In the genomic region with DNA sequence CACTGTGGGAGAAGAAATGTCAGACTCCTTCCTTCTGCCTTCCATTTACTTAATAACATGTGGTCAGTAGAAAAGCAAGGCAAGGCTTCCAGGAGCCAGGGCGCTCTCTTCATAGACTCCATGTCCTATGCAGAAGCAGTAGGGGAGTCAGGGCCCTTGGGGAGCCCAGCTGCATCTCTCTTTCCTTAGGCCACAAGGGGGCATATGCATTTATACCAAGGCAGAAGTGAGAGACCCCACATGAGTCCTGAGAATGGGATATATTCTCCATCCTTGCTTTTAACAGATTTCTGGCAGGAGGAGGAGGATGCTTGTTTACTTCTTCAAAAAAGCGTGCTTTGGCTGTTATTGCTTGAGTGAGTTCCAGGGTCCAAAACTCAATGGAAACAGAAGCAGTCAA, we compare ENCODE assay signal across 8 cellular contexts.
DNase-seq lines count a peak whose midpoint lies in the region; ATAC-seq and TF ChIP-seq lines count a peak whose summit lies in the region.

No MANE protein-coding gene starts in this region.

- H3K36me3 ChIP-seq in DND-41 (ENCODE audit: insufficient read depth, low read length) = no peaks in the 10 kb centered on the region
- no peaks in the 10 kb centered on the region for H3K36me3 ChIP-seq in OCI-LY7 (ENCODE audit: insufficient read depth, low read length)

- no peaks in the 10 kb centered on the region for H3K27me3 ChIP-seq in DND-41 (ENCODE audit: insufficient read depth, low read length, poor library complexity)

- no peak overlapping the region for H3K27ac ChIP-seq in DND-41 (ENCODE audit: low read length)
- no peak overlapping the region for H3K27ac ChIP-seq in OCI-LY7 (ENCODE audit: low read depth, low read length, poor library complexity, severe bottlenecking)

- peak; percentile 44 for DNase-seq in DND-41
- DNase-seq in GM20000 (ENCODE audit: low spot score) = peak; percentile 39
- DNase-seq in OCI-LY7 (ENCODE audit: low spot score) = peak; percentile 67
- DNase-seq in central memory CD4-positive, alpha-beta T cell = peak; percentile 21
- peak; percentile 18 to 30 for DNase-seq in memory B cell (ENCODE audit: low spot score in 2 of 2)
- DNase-seq in NCI-H1436 (lab: John Stamatoyannopoulos, UW) = no peak
- no peak for DNase-seq in NCI-H748 treated with DMSO at 0.1 percent for 48 hours (lab: John Stamatoyannopoulos, UW)
- no peak for DNase-seq in SKM-1 treated with dmso at 0.1 percent for 144 hours (lab: John Stamatoyannopoulos, UW; ENCODE audit: unreplicated experiment)

- POLR2A ChIA-PET in OCI-LY7 (lab: Charles Lee) = interaction anchor here (2.3 kb wide), 1 partner anchor 9 kb away, joined by 5 read pairs; no protein-coding TSS in a partner anchor

- H3K9me3 ChIP-seq in DND-41 (ENCODE audit: insufficient read depth, low read length, severe bottlenecking) (no peaks in the 10 kb centered on the region), OCI-LY7 (ENCODE audit: low read length) (no peaks in the 10 kb centered on the region)

- intact Hi-C loops in OCI-LY7 (cut with micrococcal nuclease; ENCODE audit: unreplicated experiment) = loop anchor here (1.0 to 5.0 kb wide), 2 partner anchors 141 to 206 kb away; no protein-coding TSS in a partner anchor

- H3K9ac ChIP-seq in DND-41 (ENCODE audit: low read depth, low read length) = no peak overlapping the region

- no peaks in the 10 kb centered on the region for H3K9me2 ChIP-seq in OCI-LY7 (ENCODE audit: insufficient read depth, low read length)

- H3K27ac Mint-ChIP-seq in memory B cell = no peak overlapping the region

- H2AFZ ChIP-seq in DND-41 (ENCODE audit: low read depth, low read length) = no peak overlapping the region
- no peak overlapping the region for H2AFZ ChIP-seq in OCI-LY7 (ENCODE audit: low read length)

- H3K9me3 Mint-ChIP-seq in memory B cell = no peaks in the 10 kb centered on the region

- H3K27me3 Mint-ChIP-seq in memory B cell = no peaks in the 10 kb centered on the region

- H3K4me1 Mint-ChIP-seq in memory B cell = peaks cover 13% of the 10 kb centered on the region

- H3K4me1 ChIP-seq in DND-41 (ENCODE audit: insufficient read depth, low read length) (no peaks in the 10 kb centered on the region), OCI-LY7 (ENCODE audit: insufficient read depth, low read length, poor library complexity, severe bottlenecking) (no peaks in the 10 kb centered on the region)

- no peak overlapping the region for H3K4me3 ChIP-seq in DND-41 (ENCODE audit: low read depth in 1 of 2, low read length in 2 of 2)
- no peak overlapping the region for H3K4me3 ChIP-seq in OCI-LY7 (ENCODE audit: low read depth, low read length, poor library complexity, severe bottlenecking)

- TF ChIP-seq CTCF in DND-41 (IDR thresholded peaks at IDR 0.05; ENCODE audit: borderline replicate concordance, extremely low read depth, low read length, poor library complexity, severe bottlenecking) (peak; percentile 70), GM20000 (IDR thresholded peaks at IDR 0.05; ENCODE audit: extremely low read depth, missing control alignments) (peak; percentile 30), OCI-LY7 (conservative IDR thresholded peaks at IDR 0.05; ENCODE audit: low read length) (peak; percentile 81)

- no TSS peak for BruUV-seq in OCI-LY7 (replicated peaks; lab: Mats Ljungman, UMichigan)

- H4K20me1 ChIP-seq in DND-41 (ENCODE audit: insufficient read depth, low read length) = no peaks in the 10 kb centered on the region
- H4K20me1 ChIP-seq in OCI-LY7 (ENCODE audit: insufficient read depth, low read length) = no peaks in the 10 kb centered on the region

- ATAC-seq in DND-41 (ENCODE audit: insufficient read depth, low read depth) = peak; percentile 92
- peak; percentile 81 for ATAC-seq in memory B cell (ENCODE audit: low read depth)

- H3K4me3 Mint-ChIP-seq in memory B cell = no peak overlapping the region

- CTCF ChIA-PET in OCI-LY7 (lab: Charles Lee; ENCODE audit: unreplicated experiment) = interaction anchor here (1.3 kb wide), 1 partner anchor 139 kb away, joined by 3 read pairs; no protein-coding TSS in a partner anchor

- H3K79me2 ChIP-seq in DND-41 (ENCODE audit: insufficient read depth, low read length) = no peaks in the 10 kb centered on the region
- H3K79me2 ChIP-seq in OCI-LY7 (ENCODE audit: insufficient read depth, low read depth, low read length) = no peaks in the 10 kb centered on the region

- H3K4me2 ChIP-seq in DND-41 (ENCODE audit: insufficient read depth, low read length) = no peak overlapping the region
- H3K4me2 ChIP-seq in OCI-LY7 (ENCODE audit: low read length) = no peak overlapping the region

- H3K36me3 Mint-ChIP-seq in memory B cell = no peaks in the 10 kb centered on the region

Comparison
In these comparisons a context has a peak if more than half of its experiments do, and no peak if none do; other contexts are left out.
1. DNase-seq: peak in DND-41 (single experiment), GM20000 (single experiment), OCI-LY7 (single experiment), central memory CD4-positive, alpha-beta T cell (single experiment) and memory B cell (2 of 2); none in NCI-H1436 (single experiment), NCI-H748 treated with DMSO at 0.1 percent for 48 hours (single experiment) and SKM-1 treated with dmso at 0.1 percent for 144 hours (single experiment).
2. CTCF ChIP-seq: peak in every context shown above with its lines; median percentile 81 in OCI-LY7; 70 in DND-41; 30 in GM20000.